In genomic region chr3:44419923-44420650, GRCh38 we compare ENCODE assay signal across 28 cellular contexts.
"Had no signal": no experiment of that assay in that cellular context is flagged by ENCODE, and none has a peak within 500 bp of the region (broad histone marks: within the 10 kb centered on the region; RNA-seq: fewer than 3 reads in every experiment).

No MANE protein-coding gene starts in this region.

- H3K36me3 ChIP-seq: esophagus squamous epithelium, left ventricle myocardium inferior, ovary, prostate gland, thyroid gland, upper lobe of right lung had no signal

- H3K36me3 Mint-ChIP-seq: natural killer cell treated with Interleukin-12 subunit alpha and Interleukin-12 subunit beta and Interleukin-15 and Interleukin-18, amount 100 ng/mL, for 72 hours; stimulated activated memory B cell treated with anti-CD40 and anti-IgM and Interleukin-4, amounts not matched to agents 10 μg/mL and 1 μg/mL and 100 μg/mL, for 72 hours had no signal

- H3K27ac Mint-ChIP-seq: activated T-helper 17 cell treated with anti-CD3 and anti-CD28 coated beads, Interleukin-2, amount 50 U/mL, for 72 hours; natural killer cell treated with Interleukin-12 subunit alpha and Interleukin-12 subunit beta and Interleukin-15 and Interleukin-18, amount 100 ng/mL, for 72 hours; stimulated activated memory B cell treated with anti-CD40 and anti-IgM and Interleukin-4, amounts not matched to agents 10 μg/mL and 1 μg/mL and 100 μg/mL, for 72 hours; stimulated activated naive CD8-positive, alpha-beta T cell treated with anti-CD3 and anti-CD28 coated beads, Interleukin-15, amount 100 ng/mL, for 72 hours had no signal

- H3K9me3 ChIP-seq: esophagus squamous epithelium, left ventricle myocardium inferior, mucosa of descending colon, neutrophil, ovary, prostate gland, thyroid gland, upper lobe of right lung had no signal

- H3K4me3 ChIP-seq: esophagus squamous epithelium, left ventricle myocardium inferior, lung, mucosa of descending colon, ovary, prostate gland, skin epidermis, thyroid gland, upper lobe of right lung had no signal

- DNase-seq: activated CD4-positive, alpha-beta T cell treated with anti-CD3 and anti-CD28 coated beads for 4 hours; activated CD4-positive, alpha-beta T cell treated with anti-CD3 and anti-CD28 coated beads, Interleukin-2, amount 50 U/mL, for 4 hours; activated gamma-delta T cell treated with Interleukin-2 at 50 U/mL for 16 hours; activated naive CD4-positive, alpha-beta T cell treated with anti-CD3 and anti-CD28 coated beads, Interleukin-2, amount 50 U/mL, for 16 hours; activated T-cell treated with anti-CD3 and anti-CD28 coated beads, Interleukin-2, amount 50 U/mL, for 4 hours; amniotic stem cell; caudate nucleus; esophagus squamous epithelium; foreskin melanocyte; left ventricle myocardium inferior; mesendoderm; mucosa of descending colon; ovary; retina; stimulated activated CD4-positive, alpha-beta T cell treated with anti-CD3 and anti-CD28 coated beads, Interleukin-4, amount 100 ng/mL, for 24 hours; stimulated activated naive CD8-positive, alpha-beta T cell treated with anti-CD3 and anti-CD28 coated beads, Interleukin-15, amount 100 ng/mL, for 72 hours; substantia nigra; thyroid gland; upper lobe of right lung had no signal

- H3K27me3 Mint-ChIP-seq: natural killer cell treated with Interleukin-12 subunit alpha and Interleukin-12 subunit beta and Interleukin-15 and Interleukin-18, amount 100 ng/mL, for 72 hours; stimulated activated naive CD8-positive, alpha-beta T cell treated with anti-CD3 and anti-CD28 coated beads, Interleukin-15, amount 100 ng/mL, for 72 hours had no signal

- H3K4me3 Mint-ChIP-seq: activated T-cell treated with anti-CD3 and anti-CD28 coated beads, Interleukin-2, amount 50 U/mL, for 4 hours; activated T-helper 17 cell treated with anti-CD3 and anti-CD28 coated beads, Interleukin-2, amount 50 U/mL, for 72 hours; natural killer cell treated with Interleukin-12 subunit alpha and Interleukin-12 subunit beta and Interleukin-15 and Interleukin-18, amount 100 ng/mL, for 72 hours; stimulated activated memory B cell treated with anti-CD40 and anti-IgM and Interleukin-4, amounts not matched to agents 10 μg/mL and 1 μg/mL and 100 μg/mL, for 72 hours; stimulated activated naive CD8-positive, alpha-beta T cell treated with anti-CD3 and anti-CD28 coated beads, Interleukin-15, amount 100 ng/mL, for 72 hours had no signal

- H3K4me1 ChIP-seq: esophagus squamous epithelium, left ventricle myocardium inferior, prostate gland, thyroid gland, upper lobe of right lung had no signal

- H3K27me3 ChIP-seq: neutrophil, ovary, thyroid gland, upper lobe of right lung had no signal

- ATAC-seq: activated T-cell treated with anti-CD3 and anti-CD28 coated beads, Interleukin-2, amount 50 U/mL, for 4 hours; activated T-helper 17 cell treated with anti-CD3 and anti-CD28 coated beads, Interleukin-2, amount 50 U/mL, for 72 hours; mucosa of descending colon; natural killer cell treated with Interleukin-12 subunit alpha and Interleukin-12 subunit beta and Interleukin-15 and Interleukin-18, amount 100 ng/mL, for 72 hours; sciatic nerve; stimulated activated memory B cell treated with anti-CD40 and anti-IgM and Interleukin-4, amounts not matched to agents 10 μg/mL and 1 μg/mL and 100 μg/mL, for 72 hours; stimulated activated naive CD8-positive, alpha-beta T cell treated with anti-CD3 and anti-CD28 coated beads, Interleukin-15, amount 100 ng/mL, for 72 hours; upper lobe of right lung had no signal

- H3K4me1 Mint-ChIP-seq: activated T-helper 17 cell treated with anti-CD3 and anti-CD28 coated beads, Interleukin-2, amount 50 U/mL, for 72 hours; stimulated activated memory B cell treated with anti-CD40 and anti-IgM and Interleukin-4, amounts not matched to agents 10 μg/mL and 1 μg/mL and 100 μg/mL, for 72 hours had no signal

- H3K27ac ChIP-seq: epithelial cell of prostate, esophagus squamous epithelium, left ventricle myocardium inferior, neutrophil, ovary, prostate gland, skin epidermis, thyroid gland, upper lobe of right lung had no signal

- H3K9me3 Mint-ChIP-seq: activated T-cell treated with anti-CD3 and anti-CD28 coated beads, Interleukin-2, amount 50 U/mL, for 4 hours; activated T-helper 17 cell treated with anti-CD3 and anti-CD28 coated beads, Interleukin-2, amount 50 U/mL, for 72 hours; natural killer cell treated with Interleukin-12 subunit alpha and Interleukin-12 subunit beta and Interleukin-15 and Interleukin-18, amount 100 ng/mL, for 72 hours; stimulated activated naive CD8-positive, alpha-beta T cell treated with anti-CD3 and anti-CD28 coated beads, Interleukin-15, amount 100 ng/mL, for 72 hours had no signal
